ENCODE assay signal across 3 cellular contexts in genomic region chr6:121521164-121521555, GRCh38.
TF ChIP-seq lines count a peak whose summit lies in the region.

No MANE protein-coding gene starts in this region.

TF ChIP-seq in SK-N-SH, 30 proteins besides CTCF, POLR2A, EP300 and RAD21 (continued from another document):
- TF ChIP-seq RFX5 (IDR thresholded peaks at IDR 0.05; ENCODE audit: low read length) (no peak), NFIC (IDR thresholded peaks at IDR 0.05; ENCODE audit: borderline replicate concordance) (no peak), FOXM1 (IDR thresholded peaks at IDR 0.05; ENCODE audit: low read depth) (no peak), TAF1 (IDR thresholded peaks at IDR 0.05; ENCODE audit: borderline replicate concordance, low read depth, low read length) (no peak), USF2 (IDR thresholded peaks at IDR 0.05; ENCODE audit: borderline replicate concordance, low read depth, low read length) (no peak), GATA2 (CRISPR knock-in tag; IDR thresholded peaks at IDR 0.05) (no peak), JUND (IDR thresholded peaks at IDR 0.05) (no peak), MEF2A (IDR thresholded peaks at IDR 0.05; ENCODE audit: borderline replicate concordance, low read depth) (no peak), TEAD4 (IDR thresholded peaks at IDR 0.05; ENCODE audit: borderline replicate concordance, insufficient read depth) (no peak), FOSL2 (IDR thresholded peaks at IDR 0.05; ENCODE audit: borderline replicate concordance, low read depth) (no peak), POLR2AphosphoS5 (IDR thresholded peaks at IDR 0.05; ENCODE audit: low read depth, low read length) (no peak), NRF1 (IDR thresholded peaks at IDR 0.05; ENCODE audit: low read depth, low read length) (no peak), TCF12 (IDR thresholded peaks at IDR 0.05) (no peak), RCOR1 (IDR thresholded peaks at IDR 0.05; ENCODE audit: low read length) (no peak)
- TF ChIP-seq, protein P1, sequence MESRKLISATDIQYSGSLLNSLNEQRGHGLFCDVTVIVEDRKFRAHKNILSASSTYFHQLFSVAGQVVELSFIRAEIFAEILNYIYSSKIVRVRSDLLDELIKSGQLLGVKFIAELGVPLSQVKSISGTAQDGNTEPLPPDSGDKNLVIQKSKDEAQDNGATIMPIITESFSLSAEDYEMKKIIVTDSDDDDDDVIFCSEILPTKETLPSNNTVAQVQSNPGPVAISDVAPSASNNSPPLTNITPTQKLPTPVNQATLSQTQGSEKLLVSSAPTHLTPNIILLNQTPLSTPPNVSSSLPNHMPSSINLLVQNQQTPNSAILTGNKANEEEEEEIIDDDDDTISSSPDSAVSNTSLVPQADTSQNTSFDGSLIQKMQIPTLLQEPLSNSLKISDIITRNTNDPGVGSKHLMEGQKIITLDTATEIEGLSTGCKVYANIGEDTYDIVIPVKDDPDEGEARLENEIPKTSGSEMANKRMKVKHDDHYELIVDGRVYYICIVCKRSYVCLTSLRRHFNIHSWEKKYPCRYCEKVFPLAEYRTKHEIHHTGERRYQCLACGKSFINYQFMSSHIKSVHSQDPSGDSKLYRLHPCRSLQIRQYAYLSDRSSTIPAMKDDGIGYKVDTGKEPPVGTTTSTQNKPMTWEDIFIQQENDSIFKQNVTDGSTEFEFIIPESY (IDR thresholded peaks at IDR 0.05; ENCODE audit: borderline replicate concordance, low read depth) = no peak
- TF ChIP-seq, protein P2, sequence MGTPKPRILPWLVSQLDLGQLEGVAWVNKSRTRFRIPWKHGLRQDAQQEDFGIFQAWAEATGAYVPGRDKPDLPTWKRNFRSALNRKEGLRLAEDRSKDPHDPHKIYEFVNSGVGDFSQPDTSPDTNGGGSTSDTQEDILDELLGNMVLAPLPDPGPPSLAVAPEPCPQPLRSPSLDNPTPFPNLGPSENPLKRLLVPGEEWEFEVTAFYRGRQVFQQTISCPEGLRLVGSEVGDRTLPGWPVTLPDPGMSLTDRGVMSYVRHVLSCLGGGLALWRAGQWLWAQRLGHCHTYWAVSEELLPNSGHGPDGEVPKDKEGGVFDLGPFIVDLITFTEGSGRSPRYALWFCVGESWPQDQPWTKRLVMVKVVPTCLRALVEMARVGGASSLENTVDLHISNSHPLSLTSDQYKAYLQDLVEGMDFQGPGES (IDR thresholded peaks at IDR 0.05; ENCODE audit: low read depth, low read length) = no peak
TF ChIP-seq in SK-N-SH: peak in this region for 0.

TF ChIP-seq in SK-N-SH treated with all-trans-retinoic acid at 6 μM for 48 hours, 23 proteins besides CTCF, POLR2A, EP300 and RAD21:
- TF ChIP-seq, protein P3, sequence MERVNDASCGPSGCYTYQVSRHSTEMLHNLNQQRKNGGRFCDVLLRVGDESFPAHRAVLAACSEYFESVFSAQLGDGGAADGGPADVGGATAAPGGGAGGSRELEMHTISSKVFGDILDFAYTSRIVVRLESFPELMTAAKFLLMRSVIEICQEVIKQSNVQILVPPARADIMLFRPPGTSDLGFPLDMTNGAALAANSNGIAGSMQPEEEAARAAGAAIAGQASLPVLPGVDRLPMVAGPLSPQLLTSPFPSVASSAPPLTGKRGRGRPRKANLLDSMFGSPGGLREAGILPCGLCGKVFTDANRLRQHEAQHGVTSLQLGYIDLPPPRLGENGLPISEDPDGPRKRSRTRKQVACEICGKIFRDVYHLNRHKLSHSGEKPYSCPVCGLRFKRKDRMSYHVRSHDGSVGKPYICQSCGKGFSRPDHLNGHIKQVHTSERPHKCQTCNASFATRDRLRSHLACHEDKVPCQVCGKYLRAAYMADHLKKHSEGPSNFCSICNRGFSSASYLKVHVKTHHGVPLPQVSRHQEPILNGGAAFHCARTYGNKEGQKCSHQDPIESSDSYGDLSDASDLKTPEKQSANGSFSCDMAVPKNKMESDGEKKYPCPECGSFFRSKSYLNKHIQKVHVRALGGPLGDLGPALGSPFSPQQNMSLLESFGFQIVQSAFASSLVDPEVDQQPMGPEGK (CRISPR knock-in tag; IDR thresholded peaks at IDR 0.05; ENCODE audit: borderline replicate concordance) = no peak
- TF ChIP-seq, protein P4, sequence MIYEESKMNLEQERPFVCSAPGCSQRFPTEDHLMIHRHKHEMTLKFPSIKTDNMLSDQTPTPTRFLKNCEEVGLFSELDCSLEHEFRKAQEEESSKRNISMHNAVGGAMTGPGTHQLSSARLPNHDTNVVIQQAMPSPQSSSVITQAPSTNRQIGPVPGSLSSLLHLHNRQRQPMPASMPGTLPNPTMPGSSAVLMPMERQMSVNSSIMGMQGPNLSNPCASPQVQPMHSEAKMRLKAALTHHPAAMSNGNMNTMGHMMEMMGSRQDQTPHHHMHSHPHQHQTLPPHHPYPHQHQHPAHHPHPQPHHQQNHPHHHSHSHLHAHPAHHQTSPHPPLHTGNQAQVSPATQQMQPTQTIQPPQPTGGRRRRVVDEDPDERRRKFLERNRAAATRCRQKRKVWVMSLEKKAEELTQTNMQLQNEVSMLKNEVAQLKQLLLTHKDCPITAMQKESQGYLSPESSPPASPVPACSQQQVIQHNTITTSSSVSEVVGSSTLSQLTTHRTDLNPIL (CRISPR knock-in tag; IDR thresholded peaks at IDR 0.05; ENCODE audit: low read depth) = no peak
- TF ChIP-seq PPARA (CRISPR knock-in tag; IDR thresholded peaks at IDR 0.05; ENCODE audit: borderline replicate concordance) (no peak), BACH2 (CRISPR knock-in tag; IDR thresholded peaks at IDR 0.05; ENCODE audit: borderline replicate concordance) (no peak), SNAI2 (CRISPR knock-in tag; IDR thresholded peaks at IDR 0.05) (no peak), ZFP3 (CRISPR knock-in tag; IDR thresholded peaks at IDR 0.05) (no peak), ARNTL (CRISPR knock-in tag; IDR thresholded peaks at IDR 0.05; ENCODE audit: borderline replicate concordance, low read depth) (no peak), POU6F1 (CRISPR knock-in tag; IDR thresholded peaks at IDR 0.05; ENCODE audit: borderline replicate concordance, low read depth) (no peak), CSDC2 (CRISPR knock-in tag; IDR thresholded peaks at IDR 0.05) (no peak), ZC3H10 (CRISPR knock-in tag; IDR thresholded peaks at IDR 0.05) (no peak), ZNF8 (CRISPR knock-in tag; IDR thresholded peaks at IDR 0.05) (no peak), ZFP30 (CRISPR knock-in tag; IDR thresholded peaks at IDR 0.05) (no peak)

TF ChIP-seq in endothelial cell of umbilical vein, 7 proteins besides CTCF, POLR2A, EP300 and RAD21 (continued from another document):
- TF ChIP-seq MAX (IDR thresholded peaks at IDR 0.05; ENCODE audit: insufficient read depth, insufficient read length) = no peak
- no peak for TF ChIP-seq MYC (IDR thresholded peaks at IDR 0.05; ENCODE audit: low read depth, low read length)
- TF ChIP-seq EZH2 (IDR thresholded peaks at IDR 0.05; ENCODE audit: borderline replicate concordance, low read depth, low read length, severe bottlenecking) = no peak
- no peak for TF ChIP-seq GATA2 (IDR thresholded peaks at IDR 0.05; ENCODE audit: insufficient read depth, insufficient read length, low read depth, low read length)
- TF ChIP-seq FOS (IDR thresholded peaks at IDR 0.05; ENCODE audit: borderline replicate concordance, insufficient read depth, low read length) = no peak
